Comparison of ENCODE assay signal across 1 cellular context in genomic region chr10:46035923-46036849, GRCh38.
TF ChIP-seq lines count a peak whose summit lies in the region.

No MANE protein-coding gene starts in this region.

TF ChIP-seq in HepG2, 621 proteins besides CTCF, POLR2A, EP300 and RAD21 (continued from another document and continues in another):
- TF ChIP-seq ZBTB42 (CRISPR knock-in tag; IDR thresholded peaks at IDR 0.05): 0 out of 2 replicates have a peak, but pooled peaks have one; percentile 73
- peak; percentile 15; the same call in 1 of the 2 replicates for TF ChIP-seq TBX3 (IDR thresholded peaks at IDR 0.05; ENCODE audit: borderline replicate concordance)
- peak; percentile 19; the same call in 1 of the 2 replicates for TF ChIP-seq AKAP8 (CRISPR knock-in tag; IDR thresholded peaks at IDR 0.05)
- TF ChIP-seq GLI4 (CRISPR knock-in tag; IDR thresholded peaks at IDR 0.05; ENCODE audit: borderline replicate concordance): no peak
- TF ChIP-seq ATF3 (CRISPR knock-in tag; IDR thresholded peaks at IDR 0.05): no peak
- TF ChIP-seq CCDC6 (CRISPR knock-in tag; IDR thresholded peaks at IDR 0.05): no peak
- no peak for TF ChIP-seq GATAD1 (CRISPR knock-in tag; IDR thresholded peaks at IDR 0.05)
- TF ChIP-seq ZNF224 (CRISPR knock-in tag; IDR thresholded peaks at IDR 0.05): no peak
- peak; percentile 49; the same call in 1 of the 2 replicates for TF ChIP-seq GFI1 (CRISPR knock-in tag; IDR thresholded peaks at IDR 0.05; ENCODE audit: borderline replicate concordance)
- peak; percentile 82 for TF ChIP-seq PHF21A (CRISPR knock-in tag; IDR thresholded peaks at IDR 0.05)
- no peak; the same call in 1 of the 2 replicates for TF ChIP-seq BATF2 (CRISPR knock-in tag; IDR thresholded peaks at IDR 0.05)
- peak; percentile 82 for TF ChIP-seq UBTF (CRISPR knock-in tag; IDR thresholded peaks at IDR 0.05)
- TF ChIP-seq CSRNP2 (CRISPR knock-in tag; conservative IDR thresholded peaks at IDR 0.05; ENCODE audit: low read depth): no peak
- TF ChIP-seq ZFYVE20 (CRISPR knock-in tag; IDR thresholded peaks at IDR 0.05; ENCODE audit: borderline replicate concordance, low read depth): no peak
- TF ChIP-seq ZNF839 (CRISPR knock-in tag; IDR thresholded peaks at IDR 0.05; ENCODE audit: borderline replicate concordance): peak; percentile 54; the same call in 1 of the 2 replicates
- no peak for TF ChIP-seq ZNF577 (CRISPR knock-in tag; IDR thresholded peaks at IDR 0.05; ENCODE audit: borderline replicate concordance, low read depth)
- no peak for TF ChIP-seq TERF1 (CRISPR knock-in tag; IDR thresholded peaks at IDR 0.05)
- no peak for TF ChIP-seq U2AF2 (IDR thresholded peaks at IDR 0.05; ENCODE audit: low read depth, low read length)
- TF ChIP-seq GTF3A (CRISPR knock-in tag; conservative IDR thresholded peaks at IDR 0.05): no peak
- no peak for TF ChIP-seq DR1 (CRISPR knock-in tag; IDR thresholded peaks at IDR 0.05)
- TF ChIP-seq PHF20 (CRISPR knock-in tag; IDR thresholded peaks at IDR 0.05): no peak; the same call in 1 of the 2 replicates
- TF ChIP-seq TAF15 (IDR thresholded peaks at IDR 0.05; ENCODE audit: low read depth, low read length, poor library complexity, severe bottlenecking): no peak
- peak; percentile 87 for TF ChIP-seq HNF4A (CRISPR knock-in tag; IDR thresholded peaks at IDR 0.05)
- TF ChIP-seq HOXA7 (CRISPR knock-in tag; IDR thresholded peaks at IDR 0.05): no peak
- TF ChIP-seq BCL6 (CRISPR knock-in tag; IDR thresholded peaks at IDR 0.05): peak; percentile 62
- TF ChIP-seq DMTF1 (CRISPR knock-in tag; IDR thresholded peaks at IDR 0.05): no peak
- TF ChIP-seq ZNF597 (CRISPR knock-in tag; IDR thresholded peaks at IDR 0.05): no peak
- no peak for TF ChIP-seq EZH2 (conservative IDR thresholded peaks at IDR 0.05; ENCODE audit: low read depth, low read length)
- TF ChIP-seq IRF9 (CRISPR knock-in tag; IDR thresholded peaks at IDR 0.05; ENCODE audit: borderline replicate concordance): no peak
- TF ChIP-seq HNRNPH1 (optimal IDR thresholded peaks at IDR 0.05; ENCODE audit: low read depth, low read length): no peak
- TF ChIP-seq HBP1 (CRISPR knock-in tag; IDR thresholded peaks at IDR 0.05; ENCODE audit: low read depth): peak; percentile 79; the same call in 1 of the 2 replicates
- TF ChIP-seq GPN1 (CRISPR knock-in tag; IDR thresholded peaks at IDR 0.05; ENCODE audit: borderline replicate concordance): no peak
- TF ChIP-seq ZNF407 (CRISPR knock-in tag; IDR thresholded peaks at IDR 0.05; ENCODE audit: not compliant biosample characterization): peak; percentile 41
- TF ChIP-seq ZNF354B (CRISPR knock-in tag; IDR thresholded peaks at IDR 0.05): no peak
- peak; percentile 31 for TF ChIP-seq MED8 (CRISPR knock-in tag; IDR thresholded peaks at IDR 0.05; ENCODE audit: insufficient replicate concordance)
